ENCODE assay signal across 12 cellular contexts in genomic region chr17:39605492-39606433, GRCh38. TPM values are rescaled to one million over a fixed set of nuclear protein-coding genes. Genes with fewer than 3 reads are reported as not detected.
DNase-seq lines count a peak whose midpoint lies in the region; ATAC-seq and TF ChIP-seq lines count a peak whose summit lies in the region.
"Had no signal": no experiment of that assay in that cellular context is flagged by ENCODE, and none has a peak within 500 bp of the region (broad histone marks: within the 10 kb centered on the region; RNA-seq: fewer than 3 reads in every experiment).

No MANE protein-coding gene starts in this region.

- no peaks in the 10 kb centered on the region for H3K36me3 Mint-ChIP-seq in activated CD4-positive, alpha-beta T cell treated with anti-CD3 and anti-CD28 coated beads, Interleukin-2, amount 10 ng/mL, durations not matched to agents 24 days and 14 days (ENCODE audit: low read depth)
- H3K36me3 Mint-ChIP-seq in activated CD8-positive, alpha-beta T cell treated with anti-CD3 and anti-CD28 coated beads, Interleukin-2, amount 10 ng/mL, durations not matched to agents 7 days and 5 days (ENCODE audit: low read depth) = no peaks in the 10 kb centered on the region
- H3K36me3 Mint-ChIP-seq in stimulated activated memory B cell treated with anti-CD40 and anti-IgM and Interleukin-4, amounts not matched to agents 10 μg/mL and 1 μg/mL and 100 μg/mL, for 72 hours = no peaks in the 10 kb centered on the region
- no peaks in the 10 kb centered on the region for H3K36me3 Mint-ChIP-seq in activated CD4-positive, alpha-beta memory T cell treated with anti-CD3 and anti-CD28 coated beads for 36 hours

- no peaks in the 10 kb centered on the region for H3K36me3 ChIP-seq in hepatocyte (replicated peaks; ENCODE audit: insufficient read depth, low read depth)

- peaks cover 71% of the 10 kb centered on the region for H3K27me3 Mint-ChIP-seq in activated CD4-positive, alpha-beta T cell treated with anti-CD3 and anti-CD28 coated beads, Interleukin-2, amount 10 ng/mL, durations not matched to agents 24 days and 14 days
- peaks cover 72% of the 10 kb centered on the region for H3K27me3 Mint-ChIP-seq in activated CD8-positive, alpha-beta T cell treated with anti-CD3 and anti-CD28 coated beads, Interleukin-2, amount 10 ng/mL, durations not matched to agents 7 days and 5 days (ENCODE audit: low read depth)
- H3K27me3 Mint-ChIP-seq in stimulated activated memory B cell treated with anti-CD40 and anti-IgM and Interleukin-4, amounts not matched to agents 10 μg/mL and 1 μg/mL and 100 μg/mL, for 72 hours = peaks cover 89% of the 10 kb centered on the region
- H3K27me3 Mint-ChIP-seq in activated CD4-positive, alpha-beta memory T cell treated with anti-CD3 and anti-CD28 coated beads for 36 hours = peaks cover 67% of the 10 kb centered on the region

- H3K27ac ChIP-seq in hepatocyte = no peak overlapping the region
- H3K27ac ChIP-seq: C4-2B, VCaP had no signal

- ATAC-seq in activated CD8-positive, alpha-beta T cell treated with anti-CD3 and anti-CD28 coated beads, Interleukin-2, amount 10 ng/mL, durations not matched to agents 7 days and 5 days = peak; percentile 47
- ATAC-seq in stimulated activated memory B cell treated with anti-CD40 and anti-IgM and Interleukin-4, amounts not matched to agents 10 μg/mL and 1 μg/mL and 100 μg/mL, for 72 hours = peak; percentile 16
- ATAC-seq in HG03108 (IDR thresholded peaks at IDR 0.05; ENCODE audit: unreplicated experiment) = no peak

- no peak overlapping the region for H2AFZ ChIP-seq in hepatocyte

- no peak for TF ChIP-seq CTCF in hepatocyte (IDR thresholded peaks at IDR 0.05; ENCODE audit: poor library complexity)

- peak overlapping the region; percentile 68 for H3K4me2 ChIP-seq in hepatocyte

- peaks cover 13% of the 10 kb centered on the region for H3K4me1 Mint-ChIP-seq in activated CD4-positive, alpha-beta T cell treated with anti-CD3 and anti-CD28 coated beads, Interleukin-2, amount 10 ng/mL, durations not matched to agents 24 days and 14 days
- H3K4me1 Mint-ChIP-seq in activated CD8-positive, alpha-beta T cell treated with anti-CD3 and anti-CD28 coated beads, Interleukin-2, amount 10 ng/mL, durations not matched to agents 7 days and 5 days (ENCODE audit: low read depth) = peaks cover 12% of the 10 kb centered on the region
- H3K4me1 Mint-ChIP-seq in stimulated activated memory B cell treated with anti-CD40 and anti-IgM and Interleukin-4, amounts not matched to agents 10 μg/mL and 1 μg/mL and 100 μg/mL, for 72 hours = peaks cover 42% of the 10 kb centered on the region
- peaks cover 17% of the 10 kb centered on the region for H3K4me1 Mint-ChIP-seq in activated CD4-positive, alpha-beta memory T cell treated with anti-CD3 and anti-CD28 coated beads for 36 hours (ENCODE audit: low read depth)

- POLR2A ChIA-PET in activated CD8-positive, alpha-beta T cell treated with anti-CD3 and anti-CD28 coated beads, Interleukin-2, amount 10 ng/mL, durations not matched to agents 7 days and 5 days (lab: Charles Lee) = interaction anchor here (0.5 to 1.2 kb wide), 4 partner anchors 16 to 859 kb away, joined by 3 to 4 read pairs (median 4); no protein-coding TSS in a partner anchor
- POLR2A ChIA-PET in activated CD4-positive, alpha-beta memory T cell treated with anti-CD3 and anti-CD28 coated beads for 36 hours (lab: Charles Lee) = interaction anchor here (0.7 kb wide), 1 partner anchor 12 kb away, joined by 4 read pairs; no protein-coding TSS in a partner anchor

- H3K9me3 ChIP-seq in hepatocyte (ENCODE audit: low read depth) = no peaks in the 10 kb centered on the region

- H3K4me1 ChIP-seq in hepatocyte (ENCODE audit: insufficient read depth) = peaks cover 12% of the 10 kb centered on the region

- CTCF ChIA-PET in activated CD8-positive, alpha-beta T cell treated with anti-CD3 and anti-CD28 coated beads, Interleukin-2, amount 10 ng/mL, durations not matched to agents 7 days and 5 days (lab: Charles Lee) = interaction anchor here (1.0 to 1.5 kb wide), 3 partner anchors 16 to 30 kb away, joined by 3 to 8 read pairs (median 4); no protein-coding TSS in a partner anchor
- CTCF ChIA-PET in activated CD4-positive, alpha-beta memory T cell treated with anti-CD3 and anti-CD28 coated beads for 36 hours (lab: Charles Lee) = interaction anchor here (0.8 to 9.2 kb wide), 3 partner anchors 14 to 58 kb away, joined by 3 to 56 read pairs (median 4); no protein-coding TSS in a partner anchor

- H4K20me1 ChIP-seq in hepatocyte (ENCODE audit: insufficient read depth, poor library complexity, severe bottlenecking) = no peaks in the 10 kb centered on the region

- H3K79me2 ChIP-seq in hepatocyte = no peaks in the 10 kb centered on the region

- no peak overlapping the region for H3K4me3 ChIP-seq in hepatocyte

- no peaks in the 10 kb centered on the region for H3K9me2 ChIP-seq in hepatocyte (replicated peaks; ENCODE audit: insufficient read depth)

- no peaks in the 10 kb centered on the region for H3K9me3 Mint-ChIP-seq in activated CD4-positive, alpha-beta T cell treated with anti-CD3 and anti-CD28 coated beads, Interleukin-2, amount 10 ng/mL, durations not matched to agents 24 days and 14 days
- no peaks in the 10 kb centered on the region for H3K9me3 Mint-ChIP-seq in activated CD8-positive, alpha-beta T cell treated with anti-CD3 and anti-CD28 coated beads, Interleukin-2, amount 10 ng/mL, durations not matched to agents 7 days and 5 days (ENCODE audit: insufficient read depth)
- H3K9me3 Mint-ChIP-seq in stimulated activated memory B cell treated with anti-CD40 and anti-IgM and Interleukin-4, amounts not matched to agents 10 μg/mL and 1 μg/mL and 100 μg/mL, for 72 hours = no peaks in the 10 kb centered on the region
- H3K9me3 Mint-ChIP-seq in activated CD4-positive, alpha-beta memory T cell treated with anti-CD3 and anti-CD28 coated beads for 36 hours = no peaks in the 10 kb centered on the region

- peak overlapping the region; percentile 34 for H3K27ac Mint-ChIP-seq in activated CD4-positive, alpha-beta T cell treated with anti-CD3 and anti-CD28 coated beads, Interleukin-2, amount 10 ng/mL, durations not matched to agents 24 days and 14 days
- no peak overlapping the region for H3K27ac Mint-ChIP-seq in activated CD8-positive, alpha-beta T cell treated with anti-CD3 and anti-CD28 coated beads, Interleukin-2, amount 10 ng/mL, durations not matched to agents 7 days and 5 days
- H3K27ac Mint-ChIP-seq in stimulated activated memory B cell treated with anti-CD40 and anti-IgM and Interleukin-4, amounts not matched to agents 10 μg/mL and 1 μg/mL and 100 μg/mL, for 72 hours = no peak overlapping the region
- no peak overlapping the region for H3K27ac Mint-ChIP-seq in activated CD4-positive, alpha-beta memory T cell treated with anti-CD3 and anti-CD28 coated beads for 36 hours

- no peak overlapping the region for H3K4me3 Mint-ChIP-seq in activated CD4-positive, alpha-beta T cell treated with anti-CD3 and anti-CD28 coated beads, Interleukin-2, amount 10 ng/mL, durations not matched to agents 24 days and 14 days
- H3K4me3 Mint-ChIP-seq in activated CD8-positive, alpha-beta T cell treated with anti-CD3 and anti-CD28 coated beads, Interleukin-2, amount 10 ng/mL, durations not matched to agents 7 days and 5 days = no peak overlapping the region
- peak overlapping the region; percentile 48 for H3K4me3 Mint-ChIP-seq in stimulated activated memory B cell treated with anti-CD40 and anti-IgM and Interleukin-4, amounts not matched to agents 10 μg/mL and 1 μg/mL and 100 μg/mL, for 72 hours
- H3K4me3 Mint-ChIP-seq in activated CD4-positive, alpha-beta memory T cell treated with anti-CD3 and anti-CD28 coated beads for 36 hours = no peak overlapping the region

- DNase-seq in activated CD4-positive, alpha-beta T cell treated with anti-CD3 and anti-CD28 coated beads, Interleukin-2, amount 10 ng/mL, durations not matched to agents 24 days and 14 days = no peak
- DNase-seq in activated CD4-positive, alpha-beta T cell treated with anti-CD3 and anti-CD28 coated beads for 1 hour = no peak
- no peak for DNase-seq in activated CD8-positive, alpha-beta T cell treated with anti-CD3 and anti-CD28 coated beads, Interleukin-2, amount 10 ng/mL, durations not matched to agents 7 days and 5 days
- DNase-seq in hepatocyte (ENCODE audit: low spot score) = no peak
- no peak for DNase-seq in activated CD4-positive, alpha-beta memory T cell treated with anti-CD3 and anti-CD28 coated beads for 36 hours
- DNase-seq in SW480 (ENCODE audit: low spot score) = no peak
- DNase-seq: NCI-H226; stimulated activated CD4-positive, alpha-beta T cell treated with anti-CD3 and anti-CD28 coated beads, Interleukin-4, amount 100 ng/mL, for 4 hours had no signal

- intact Hi-C loops in activated CD4-positive, alpha-beta T cell treated with anti-CD3 and anti-CD28 coated beads, Interleukin-2, amount 10 ng/mL, durations not matched to agents 24 days and 14 days (cut with micrococcal nuclease) = no loop called here
- intact Hi-C loops in activated CD4-positive, alpha-beta memory T cell treated with anti-CD3 and anti-CD28 coated beads for 36 hours (cut with micrococcal nuclease) = no loop called here

- WGBS in hepatocyte (ENCODE audit: low lambda C conversion rate, missing lambda C conversion rate) = 3% methylated on average over 80 of the region's 102 CpGs

- H3K27me3 ChIP-seq in hepatocyte = peaks cover 98% of the 10 kb centered on the region

RNA-seq across cellular contexts. Expression of gene NEUROD2, which starts 2.0 kb away (rescaled TPM):
- total RNA-seq in activated CD4-positive, alpha-beta T cell treated with anti-CD3 and anti-CD28 coated beads, Interleukin-2, amount 10 ng/mL, durations not matched to agents 24 days and 14 days = not detected in 2 replicates
- total RNA-seq in activated CD8-positive, alpha-beta T cell treated with anti-CD3 and anti-CD28 coated beads, Interleukin-2, amount 10 ng/mL, durations not matched to agents 7 days and 5 days = not detected
- total RNA-seq in hepatocyte = not detected in 2 replicates
- polyA plus RNA-seq in hepatocyte = not detected in 2 replicates
- total RNA-seq in activated CD4-positive, alpha-beta memory T cell treated with anti-CD3 and anti-CD28 coated beads for 36 hours = not detected

RNA-seq across cellular contexts. Expression of gene PPP1R1B, which starts 21.0 kb away (rescaled TPM):
- total RNA-seq in activated CD4-positive, alpha-beta T cell treated with anti-CD3 and anti-CD28 coated beads, Interleukin-2, amount 10 ng/mL, durations not matched to agents 24 days and 14 days = not detected in 2 replicates
- not detected for total RNA-seq in activated CD8-positive, alpha-beta T cell treated with anti-CD3 and anti-CD28 coated beads, Interleukin-2, amount 10 ng/mL, durations not matched to agents 7 days and 5 days
- 1.5 TPM in 2 replicates for total RNA-seq in hepatocyte
- polyA plus RNA-seq in hepatocyte = 3.7 TPM in 2 replicates
- total RNA-seq in activated CD4-positive, alpha-beta memory T cell treated with anti-CD3 and anti-CD28 coated beads for 36 hours = not detected

RNA-seq across cellular contexts. Expression of gene STARD3, which starts 31.2 kb away (rescaled TPM):
- total RNA-seq in activated CD4-positive, alpha-beta T cell treated with anti-CD3 and anti-CD28 coated beads, Interleukin-2, amount 10 ng/mL, durations not matched to agents 24 days and 14 days = 53.6 and 60.3 TPM in 2 replicates
- 10 to 100 TPM; 69.0 to 72.1 TPM for total RNA-seq in activated CD8-positive, alpha-beta T cell treated with anti-CD3 and anti-CD28 coated beads, Interleukin-2, amount 10 ng/mL, durations not matched to agents 7 days and 5 days
- 61.6 and 76.5 TPM in 2 replicates for total RNA-seq in hepatocyte
- polyA plus RNA-seq in hepatocyte = 89.0 and 90.3 TPM in 2 replicates
- total RNA-seq in activated CD4-positive, alpha-beta memory T cell treated with anti-CD3 and anti-CD28 coated beads for 36 hours = 10 to 100 TPM; 53.6 to 60.3 TPM

RNA-seq across cellular contexts. Expression of gene TCAP, which starts 59.4 kb away (rescaled TPM):
- 0.83 and 1.0 TPM in 2 replicates for total RNA-seq in activated CD4-positive, alpha-beta T cell treated with anti-CD3 and anti-CD28 coated beads, Interleukin-2, amount 10 ng/mL, durations not matched to agents 24 days and 14 days
- 1 to 10 TPM; 1.3 to 1.8 TPM for total RNA-seq in activated CD8-positive, alpha-beta T cell treated with anti-CD3 and anti-CD28 coated beads, Interleukin-2, amount 10 ng/mL, durations not matched to agents 7 days and 5 days
- 0.90 and 1.0 TPM in 2 replicates for total RNA-seq in hepatocyte
- 0.64 and 0.66 TPM in 2 replicates for polyA plus RNA-seq in hepatocyte
- under 1 TPM; 0.80 to 0.90 TPM for total RNA-seq in activated CD4-positive, alpha-beta memory T cell treated with anti-CD3 and anti-CD28 coated beads for 36 hours
